Comparison of ENCODE assay signal across 20 cellular contexts in genomic region chr3:5096368-5096767, GRCh38. TPM values are rescaled to one million over a fixed set of nuclear protein-coding genes. Genes with fewer than 3 reads are reported as not detected.
DNase-seq lines count a peak whose midpoint lies in the region; ATAC-seq and TF ChIP-seq lines count a peak whose summit lies in the region.
"Had no signal": no experiment of that assay in that cellular context is flagged by ENCODE, and none has a peak within 500 bp of the region (broad histone marks: within the 10 kb centered on the region; RNA-seq: fewer than 3 reads in every experiment).

No MANE protein-coding gene starts in this region.

- TF ChIP-seq POLR2A in prostate gland (IDR thresholded peaks at IDR 0.05): no peak

- no peak for TF ChIP-seq CTCF in choroid plexus epithelial cell (conservative IDR thresholded peaks at IDR 0.05; ENCODE audit: low read depth, low read length)
- TF ChIP-seq CTCF in right atrium auricular region (IDR thresholded peaks at IDR 0.05): no peak
- TF ChIP-seq CTCF in prostate gland (IDR thresholded peaks at IDR 0.05): no peak

- H3K4me1 ChIP-seq in right atrium auricular region (peaks cover 0 to 12% of the 10 kb centered on the region in 2 donors), prostate gland (replicated peaks) (no peaks in the 10 kb centered on the region)

- H3K27ac ChIP-seq in right atrium auricular region: peak overlapping the region; percentile 38 to 56
- peak overlapping the region; percentile 18 to 19 for H3K27ac ChIP-seq in prostate gland
- H3K27ac ChIP-seq: SK-N-MC, spleen had no signal

- DNase-seq in G401 (ENCODE audit: low spot score) (peak; percentile 45), choroid plexus epithelial cell (ENCODE audit: low read depth) (peak; percentile 55), right atrium auricular region (ENCODE audit: low spot score) (no peak), prostate gland (ENCODE audit: low spot score) (no peak), head of caudate nucleus (no peak), T-helper 1 cell (no peak)
- no peak for DNase-seq in stimulated activated CD4-positive, alpha-beta T cell treated with anti-CD3 and anti-CD28 coated beads, Interleukin-4, amount 100 ng/mL, for 4 hours
- DNase-seq: activated naive CD4-positive, alpha-beta T cell treated with Interleukin-2 at 50 U/mL for 16 hours; aorta; cortex of kidney; DMS79 treated with DMSO at 0.1 percent for 48 hours; Kasumi-1; NCI-H1048; NCI-H2029; NCI-H510A; NK-92 treated with Interleukin-12 subunit alpha and Interleukin-12 subunit beta, amount 100 ng/mL, for 24 hours; spleen; T-helper 9 cell had no signal

- in situ Hi-C loops in G401 (cut with HindIII; ENCODE audit: low sequenced_read_pairs): no loop called here

- H3K27me3 ChIP-seq in right atrium auricular region (no peaks in the 10 kb centered on the region), prostate gland (replicated peaks; ENCODE audit: insufficient read depth) (no peaks in the 10 kb centered on the region)

- H3K9me3 ChIP-seq in right atrium auricular region (no peaks in the 10 kb centered on the region), prostate gland (no peaks in the 10 kb centered on the region)
- H3K9me3 ChIP-seq: spleen had no signal

- H3K4me3 ChIP-seq in choroid plexus epithelial cell (ENCODE audit: low read depth, low read length) (no peak overlapping the region), right atrium auricular region (peak overlapping the region; percentile 23 to 38), prostate gland (no peak overlapping the region)
- H3K4me3 ChIP-seq: SK-N-MC had no signal

- ATAC-seq in HG02642 (IDR thresholded peaks at IDR 0.05; ENCODE audit: poor library complexity, unreplicated experiment): no peak

- H3K36me3 ChIP-seq in right atrium auricular region (no peaks in the 10 kb centered on the region), prostate gland (no peaks in the 10 kb centered on the region)
- H3K36me3 ChIP-seq: spleen had no signal

- intact Hi-C loops in prostate gland (cut with DNase I) (no loop called here), head of caudate nucleus (cut with DNase I) (no loop called here)

- 22% methylated on average over 8 of the region's 8 CpGs for WGBS in prostate gland

RNA-seq across cellular contexts. Expression of gene ARL8B, which starts 25.7 kb away (rescaled TPM):
- total RNA-seq in G401 (2014; rRNA removed; shearing (Covaris generic)): 78.2 and 121 TPM in 2 replicates
- total RNA-seq in right atrium auricular region (10 to 100 TPM; 33.9 to 35.6 TPM), prostate gland (10 to 100 TPM; 42.9 to 43.1 TPM)

Comparison
In these comparisons a context has a peak if more than half of its experiments do, and no peak if none do; other contexts are left out.
1. DNase-seq: peak in G401 (single experiment) and choroid plexus epithelial cell (single experiment); none in right atrium auricular region (single experiment), prostate gland (single experiment), head of caudate nucleus (0 of 42), stimulated activated CD4-positive, alpha-beta T cell treated with anti-CD3 and anti-CD28 coated beads, Interleukin-4, amount 100 ng/mL, for 4 hours (0 of 2) and T-helper 1 cell (0 of 5).
2. H3K4me3 ChIP-seq: peak in right atrium auricular region (2 of 2); none in choroid plexus epithelial cell (single experiment) and prostate gland (0 of 2).